In the genomic region with DNA sequence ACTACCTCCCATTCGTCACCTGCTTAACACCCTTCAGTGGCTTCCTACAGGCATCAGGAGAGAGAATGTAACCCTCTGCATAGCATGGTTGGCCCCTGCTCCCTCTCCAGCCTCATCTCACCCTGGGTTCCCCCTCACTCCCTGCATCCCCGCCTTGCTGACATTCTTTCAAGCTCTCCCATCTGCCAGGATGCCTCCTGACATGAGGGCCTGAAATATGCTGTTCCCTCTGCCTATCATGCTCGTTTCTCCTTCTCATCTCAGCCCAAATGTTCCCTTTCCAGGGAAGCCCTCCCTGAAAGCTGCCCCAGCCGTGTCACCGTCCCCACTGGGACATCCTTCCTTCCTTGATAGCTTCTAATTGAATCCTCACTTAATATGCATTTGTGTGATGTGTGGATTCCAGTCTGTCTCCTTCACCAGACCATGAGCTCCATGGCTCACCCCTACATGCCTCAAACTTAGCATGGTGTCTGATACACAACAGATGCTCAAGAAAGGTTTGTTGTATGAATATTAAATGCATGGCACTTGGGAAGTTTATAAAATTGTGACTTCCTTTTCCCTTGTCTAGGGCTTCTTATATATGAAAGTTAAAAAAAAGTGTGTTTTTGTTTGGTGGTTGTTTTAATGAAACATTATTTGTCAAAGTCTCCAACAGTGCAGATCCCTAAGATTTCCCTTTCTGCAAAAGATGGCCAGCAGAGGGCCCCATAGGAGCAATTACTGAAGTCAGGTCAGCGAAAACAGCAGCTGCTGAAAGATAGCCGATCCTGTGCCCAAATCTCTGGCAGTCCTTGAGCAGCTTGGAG, we compare ENCODE assay signal across 8 cellular contexts. TPM values are rescaled to one million over a fixed set of nuclear protein-coding genes. Genes with fewer than 3 reads are reported as not detected.
A peak's percentile ranks its signal among the peaks of the same experiment; 100 is the strongest.
DNase-seq lines count a peak whose midpoint lies in the region; ATAC-seq and TF ChIP-seq lines count a peak whose summit lies in the region.

No MANE protein-coding gene starts in this region.

- peaks cover 7% of the 10 kb centered on the region for H3K4me1 ChIP-seq in ovary (ENCODE audit: insufficient read depth)
- H3K4me1 ChIP-seq in tibial artery, result peaks cover 0 to 5% (median 0%) of the 10 kb centered on the region in 4 donors

- ATAC-seq in HG03139 (IDR thresholded peaks at IDR 0.05; ENCODE audit: unreplicated experiment), result no peak

- H3K27me3 ChIP-seq in ovary (no peaks in the 10 kb centered on the region), tibial artery (no peaks in the 10 kb centered on the region)

- TF ChIP-seq CTCF in GM12872 (IDR thresholded peaks at IDR 0.05; ENCODE audit: insufficient read depth, low read depth, low read length) (peak; percentile 72), ovary (IDR thresholded peaks at IDR 0.05) (peak; percentile 36 to 81 (median 76)), tibial artery (IDR thresholded peaks at IDR 0.05) (peak; percentile 61 to 67)

- intact Hi-C loops in ovary (cut with DNase I) (loop anchor here in 3 of 4 donors (2.0 to 5.0 kb wide), 4 partner anchors 122 to 407 kb away; no protein-coding TSS in a partner anchor), tibial artery (cut with DNase I; ENCODE audit: low total_unique reads) (no loop called here)

- WGBS in ovary, 3 donors, result 63 to 66% (median 64%) methylated on average over 7 of the region's 7 CpGs

- H3K36me3 ChIP-seq in ovary (no peaks in the 10 kb centered on the region), tibial artery (no peaks in the 10 kb centered on the region)

- H3K4me3 ChIP-seq in Jurkat, Clone E6-1 (ENCODE audit: low read length), result no peak overlapping the region
- H3K4me3 ChIP-seq in ovary, result no peak overlapping the region
- no peak overlapping the region for H3K4me3 ChIP-seq in tibial artery

- peak; percentile 64 for DNase-seq in Jurkat, Clone E6-1 (ENCODE audit: low read depth, low spot score)
- DNase-seq in SHP77 (lab: John Stamatoyannopoulos, UW), result peak; percentile 37 to 51
- DNase-seq in activated T-helper 9 cell treated with anti-CD3 and anti-CD28 coated beads, Interleukin-2, amount 50 U/mL, for 16 hours (ENCODE audit: low read depth), result peak; percentile 55
- DNase-seq in foreskin melanocyte, result peak; percentile 52
- DNase-seq in ovary, result peak; percentile 72 to 85 (median 76)
- peak; percentile 83 to 89 for DNase-seq in tibial artery

- H3K9me3 ChIP-seq in ovary (no peaks in the 10 kb centered on the region), tibial artery (no peaks in the 10 kb centered on the region)

- H3K27ac ChIP-seq in ovary, result no peak overlapping the region
- no peak overlapping the region for H3K27ac ChIP-seq in tibial artery

- no peak for TF ChIP-seq POLR2A in ovary (IDR thresholded peaks at IDR 0.05)

- TF ChIP-seq EP300 in ovary (IDR thresholded peaks at IDR 0.05), result no peak

RNA-seq across cellular contexts. Expression of a gene that starts 7.3 kb away (rescaled TPM):
- 1.6 TPM for polyA plus RNA-seq in Jurkat, Clone E6-1 (2012; ENCODE audit: insufficient read depth, insufficient read length)
- not detected for total RNA-seq in ovary
- polyA plus RNA-seq in ovary, result under 1 TPM in 1 of 2 donors, not detected in 1; 0.36 TPM
